ENCODE assay signal across 19 cellular contexts in the genomic region with DNA sequence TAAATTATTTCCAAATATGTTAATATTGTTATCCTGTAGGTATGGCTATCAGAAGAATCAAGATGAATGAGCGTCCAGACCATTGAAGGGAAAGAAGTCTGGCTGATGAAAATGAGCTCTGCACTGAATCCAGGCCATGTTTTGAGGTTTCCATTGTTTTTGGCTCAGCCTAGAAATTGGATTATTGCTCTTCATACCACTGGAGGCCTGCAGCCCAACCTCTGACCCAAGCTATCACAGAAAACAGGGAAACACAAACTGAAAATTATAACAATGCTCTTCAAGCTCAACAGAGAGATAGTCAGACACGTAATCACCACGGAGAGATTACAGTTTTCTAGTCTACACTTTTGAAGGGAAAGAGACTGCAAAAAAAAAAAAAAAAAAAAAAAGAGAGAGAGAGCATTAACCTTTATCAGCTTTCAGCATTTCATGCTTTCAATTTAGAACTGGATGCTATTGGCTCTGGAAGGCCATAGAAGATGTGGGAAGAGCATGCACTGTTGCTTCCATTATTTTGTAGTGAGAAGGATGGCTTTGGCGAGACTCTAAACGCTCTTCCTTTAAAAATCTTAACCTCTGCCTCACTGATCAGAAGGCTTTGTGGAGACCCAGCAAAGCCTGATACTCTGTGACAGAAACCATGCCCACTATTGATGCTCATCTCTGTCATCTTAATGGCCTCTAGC. TPM values are rescaled to one million over a fixed set of nuclear protein-coding genes. Genes with fewer than 3 reads are reported as not detected.
DNase-seq lines count a peak whose midpoint lies in the region; ATAC-seq and TF ChIP-seq lines count a peak whose summit lies in the region.
"Had no signal": no experiment of that assay in that cellular context is flagged by ENCODE, and none has a peak within 500 bp of the region (broad histone marks: within the 10 kb centered on the region; RNA-seq: fewer than 3 reads in every experiment).

No MANE protein-coding gene starts in this region.

- H4K20me1 ChIP-seq in hepatocyte (ENCODE audit: insufficient read depth, poor library complexity, severe bottlenecking): no peaks in the 10 kb centered on the region

- no peak overlapping the region for H3K4me2 ChIP-seq in hepatocyte

- no peaks in the 10 kb centered on the region for H3K79me2 ChIP-seq in hepatocyte
- H3K79me2 ChIP-seq: parathyroid adenoma had no signal

- TF ChIP-seq CTCF in hepatocyte (IDR thresholded peaks at IDR 0.05; ENCODE audit: poor library complexity) (no peak), esophagus squamous epithelium (IDR thresholded peaks at IDR 0.05) (no peak)

- DNase-seq in OCI-M1 (lab: John Stamatoyannopoulos, UW): peak; percentile 32
- peak; percentile 99 for DNase-seq in dermis microvascular lymphatic vessel endothelial cell (ENCODE audit: low read depth in 2 of 2)
- no peak for DNase-seq in hepatocyte (ENCODE audit: low spot score)
- peak; percentile 64 for DNase-seq in posterior vena cava (ENCODE audit: low spot score)
- DNase-seq in esophagus squamous epithelium (lab: John Stamatoyannopoulos, UW): no peak
- no peak for DNase-seq in activated CD4-positive, CD25-positive, alpha-beta regulatory T cell treated with anti-CD3 and anti-CD28 coated beads, Interleukin-2, amount 50 U/mL, for 72 hours
- DNase-seq: activated naive CD4-positive, alpha-beta T cell treated with anti-CD3 and anti-CD28 coated beads, Interleukin-2, amount 10 ng/mL, durations not matched to agents 7 days and 5 days; H7; Karpas-422; NCI-H2171 treated with DMSO at 0.1 percent for 48 hours; upper lobe of left lung had no signal

- intact Hi-C loops in posterior vena cava (cut with DNase I): no loop called here
- intact Hi-C loops in esophagus squamous epithelium (cut with DNase I): no loop called here

- peaks cover 9% of the 10 kb centered on the region for H3K4me1 ChIP-seq in hepatocyte (ENCODE audit: insufficient read depth)
- no peaks in the 10 kb centered on the region for H3K4me1 ChIP-seq in esophagus squamous epithelium
- H3K4me1 ChIP-seq: parathyroid adenoma, upper lobe of left lung had no signal

- H3K27me3 ChIP-seq in hepatocyte (no peaks in the 10 kb centered on the region), esophagus squamous epithelium (no peaks in the 10 kb centered on the region)
- H3K27me3 ChIP-seq: upper lobe of left lung had no signal

- H3K27ac ChIP-seq in hepatocyte: peak overlapping the region; percentile 59
- H3K27ac ChIP-seq in esophagus squamous epithelium: no peak overlapping the region
- H3K27ac ChIP-seq: parathyroid adenoma, SK-N-MC, upper lobe of left lung had no signal

- ATAC-seq in GM21529 (IDR thresholded peaks at IDR 0.05; ENCODE audit: unreplicated experiment): no peak
- ATAC-seq in GM21723 (IDR thresholded peaks at IDR 0.05; ENCODE audit: unreplicated experiment): no peak
- ATAC-seq: natural killer cell treated with Interleukin-12 subunit alpha and Interleukin-12 subunit beta and Interleukin-15 and Interleukin-18, amount 100 ng/mL, for 72 hours had no signal

- TF ChIP-seq POLR2A in esophagus squamous epithelium (IDR thresholded peaks at IDR 0.05): no peak

- no peak overlapping the region for H3K4me3 ChIP-seq in hepatocyte
- no peak overlapping the region for H3K4me3 ChIP-seq in esophagus squamous epithelium
- H3K4me3 ChIP-seq: SK-N-MC, upper lobe of left lung had no signal

- no peaks in the 10 kb centered on the region for H3K9me2 ChIP-seq in hepatocyte (replicated peaks; ENCODE audit: insufficient read depth)

- 58% methylated on average over 5 of the region's 5 CpGs for WGBS in hepatocyte (ENCODE audit: low lambda C conversion rate, missing lambda C conversion rate)
- WGBS in esophagus squamous epithelium, 2 donors: 54 to 80% methylated on average over 5 of the region's 5 CpGs

- no peaks in the 10 kb centered on the region for H3K36me3 ChIP-seq in hepatocyte (replicated peaks; ENCODE audit: insufficient read depth, low read depth)
- peaks cover 0 to 3% (median 0%) of the 10 kb centered on the region in 3 donors for H3K36me3 ChIP-seq in esophagus squamous epithelium

- H2AFZ ChIP-seq in hepatocyte: no peak overlapping the region
- H2AFZ ChIP-seq: parathyroid adenoma had no signal

- H3K9me3 ChIP-seq in hepatocyte (ENCODE audit: low read depth) (no peaks in the 10 kb centered on the region), esophagus squamous epithelium (peaks cover 0 to 2% (median 0%) of the 10 kb centered on the region in 3 donors)

RNA-seq across cellular contexts. Expression of gene EDNRB, which starts 10.8 kb away (rescaled TPM):
- total RNA-seq in dermis microvascular lymphatic vessel endothelial cell: 86.3 and 168 TPM in 2 replicates
- 34.6 and 37.2 TPM in 2 replicates for total RNA-seq in hepatocyte
- 16.9 and 18.3 TPM in 2 replicates for polyA plus RNA-seq in hepatocyte
- 10 to 100 TPM; 32.6 to 45.1 TPM for total RNA-seq in posterior vena cava
- total RNA-seq in esophagus squamous epithelium: 10 to 100 TPM in 1 of 4 donors, 1 to 10 TPM in 3; 1.6 to 14.7 (median 5.0) TPM
- total RNA-seq: activated T-helper 1 cell treated with anti-CD3 and anti-CD28 coated beads, Interleukin-12 subunit alpha, Interleukin-12 subunit beta, Interleukin-2, Interleukin-4 antibody, amounts not matched to agents 30 ng/mL and 10 ng/mL and 1 ng/mL, durations not matched to agents 14 hours and 24 hours and 36 hours; natural killer cell treated with Interleukin-12 subunit alpha and Interleukin-12 subunit beta and Interleukin-15 and Interleukin-18, amount 100 ng/mL, for 72 hours; T-helper 2 cell treated with Interferon-gamma antibody and Interleukin-4, amounts not matched to agents 100 ng/mL and 5 ng/mL, for 36 hours had no signal
- polyA plus RNA-seq: BJ had no signal

Comparison
In these comparisons a context has a peak if more than half of its experiments do, and no peak if none do; other contexts are left out.
1. DNase-seq: peak in OCI-M1 (single experiment), dermis microvascular lymphatic vessel endothelial cell (2 of 2) and posterior vena cava (single experiment); none in hepatocyte (single experiment), esophagus squamous epithelium (single experiment) and activated CD4-positive, CD25-positive, alpha-beta regulatory T cell treated with anti-CD3 and anti-CD28 coated beads, Interleukin-2, amount 50 U/mL, for 72 hours (single experiment).